1 cellular context compared by ENCODE assay signal in genomic region chr1:205229399-205229861, GRCh38.
TF ChIP-seq lines count a peak whose summit lies in the region.

No MANE protein-coding gene starts in this region.

TF ChIP-seq in K562, 482 proteins besides CTCF, POLR2A, EP300 and RAD21 (continues in another document):
- TF ChIP-seq ARID3A (IDR thresholded peaks at IDR 0.05; ENCODE audit: borderline replicate concordance, low read depth, low read length): no peak
- no peak for TF ChIP-seq RBM39 (optimal IDR thresholded peaks at IDR 0.05; ENCODE audit: low read depth, low read length)
- no peak for TF ChIP-seq KLF13 (tag; IDR thresholded peaks at IDR 0.05; ENCODE audit: borderline replicate concordance, low read depth)
- no peak for TF ChIP-seq ZNF655 (CRISPR knock-in tag; IDR thresholded peaks at IDR 0.05)
- peak in 1 of 2 experiments; percentile 55; a peak in 2 of 4 replicates for TF ChIP-seq RCOR1 (IDR thresholded peaks at IDR 0.05; ENCODE audit: borderline replicate concordance in 1 of 2, low read depth in 2 of 2, low read length in 2 of 2)
- TF ChIP-seq LEF1 (IDR thresholded peaks at IDR 0.05): no peak
- TF ChIP-seq ADNP (tag; IDR thresholded peaks at IDR 0.05): no peak
- no peak for TF ChIP-seq SP1 (CRISPR knock-in tag; IDR thresholded peaks at IDR 0.05)
- no peak for TF ChIP-seq BMI1 (IDR thresholded peaks at IDR 0.05; ENCODE audit: low read length)
- 0 out of 2 replicates have a peak, but pooled peaks have one; percentile 17 for TF ChIP-seq STAG1 (CRISPR knock-in tag; IDR thresholded peaks at IDR 0.05; ENCODE audit: borderline replicate concordance)
- no peak for TF ChIP-seq ETS1 (conservative IDR thresholded peaks at IDR 0.05; ENCODE audit: control insufficient read depth, low read depth, low read length)
- TF ChIP-seq MEIS2 (IDR thresholded peaks at IDR 0.05; ENCODE audit: partially characterized antibody): peak; percentile 10
- TF ChIP-seq ID3 (CRISPR knock-in tag; IDR thresholded peaks at IDR 0.05): no peak
- no peak for TF ChIP-seq ID3 (tag; IDR thresholded peaks at IDR 0.05)
- TF ChIP-seq LARP7 (IDR thresholded peaks at IDR 0.05): no peak
- peak; percentile 53 for TF ChIP-seq MAFK (IDR thresholded peaks at IDR 0.05; ENCODE audit: low read length)
- 0 out of 2 replicates have a peak, but pooled peaks have one; percentile 19 for TF ChIP-seq JUN (IDR thresholded peaks at IDR 0.05; ENCODE audit: borderline replicate concordance, low read depth, low read length)
- TF ChIP-seq JUN (CRISPR knock-in tag; IDR thresholded peaks at IDR 0.05; ENCODE audit: borderline replicate concordance): no peak
- TF ChIP-seq CREB3L1 (IDR thresholded peaks at IDR 0.05; ENCODE audit: borderline replicate concordance, low read depth): no peak
- no peak for TF ChIP-seq ATF7 (IDR thresholded peaks at IDR 0.05)
- no peak for TF ChIP-seq ZFX (CRISPR knock-in tag; IDR thresholded peaks at IDR 0.05)
- TF ChIP-seq ZNF316 (IDR thresholded peaks at IDR 0.05): peak; percentile 69
- no peak for TF ChIP-seq SNIP1 (IDR thresholded peaks at IDR 0.05; ENCODE audit: low read depth)
- TF ChIP-seq ZNF740 (CRISPR knock-in tag; IDR thresholded peaks at IDR 0.05): peak; percentile 94
- TF ChIP-seq ZNF740 (tag; IDR thresholded peaks at IDR 0.05): peak in 1 of 2 experiments; percentile 99; a peak in 2 of 4 replicates
- TF ChIP-seq MCM3 (IDR thresholded peaks at IDR 0.05): no peak
- no peak for TF ChIP-seq HNRNPLL (IDR thresholded peaks at IDR 0.05; ENCODE audit: low read depth, low read length, poor library complexity, severe bottlenecking)
- no peak for TF ChIP-seq ZNF584 (CRISPR knock-in tag; IDR thresholded peaks at IDR 0.05; ENCODE audit: low read depth)
- no peak for TF ChIP-seq SAP30 (IDR thresholded peaks at IDR 0.05; ENCODE audit: borderline replicate concordance, insufficient read depth, low read depth, low read length, poor library complexity, severe bottlenecking)
- TF ChIP-seq HES1 (IDR thresholded peaks at IDR 0.05; ENCODE audit: low read depth): no peak
- no peak for TF ChIP-seq PRDM10 (IDR thresholded peaks at IDR 0.05; ENCODE audit: partially characterized antibody)
- TF ChIP-seq MAFF (IDR thresholded peaks at IDR 0.05; ENCODE audit: low read length): peak; percentile 9; the same call in 1 of the 2 replicates
- TF ChIP-seq TFAM (CRISPR knock-in tag; conservative IDR thresholded peaks at IDR 0.05): no peak
- peak; percentile 99 for TF ChIP-seq VEZF1 (CRISPR knock-in tag; IDR thresholded peaks at IDR 0.05)
- no peak for TF ChIP-seq GABPB2 (CRISPR knock-in tag; conservative IDR thresholded peaks at IDR 0.05)
- TF ChIP-seq PKNOX1 (IDR thresholded peaks at IDR 0.05): peak; percentile 47
